23 cellular contexts compared by ENCODE assay signal in the genomic region with DNA sequence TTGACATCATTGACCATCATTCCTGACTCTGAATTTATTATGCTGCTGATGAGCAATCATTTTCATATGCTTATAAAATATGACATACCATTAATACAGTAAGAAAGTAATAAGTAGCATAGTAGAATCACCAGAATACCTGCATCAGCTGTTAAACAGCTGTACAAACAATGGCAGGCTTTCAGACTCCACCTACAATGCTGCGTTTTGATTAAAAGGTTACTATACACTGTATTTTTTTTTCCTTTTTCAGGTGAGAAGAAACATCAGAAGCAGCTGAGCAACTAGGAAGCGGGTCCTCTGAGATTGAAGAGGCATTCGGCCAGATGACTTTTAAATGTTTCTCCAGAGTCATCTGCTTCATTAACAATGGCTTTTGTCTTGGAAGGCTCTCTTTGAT.
"Had no signal": no experiment of that assay in that cellular context is flagged by ENCODE, and none has a peak within 500 bp of the region (broad histone marks: within the 10 kb centered on the region; RNA-seq: fewer than 3 reads in every experiment).

No MANE protein-coding gene starts in this region.

- DNase-seq: islet precursor cell; left ventricle myocardium inferior; mesendoderm; naive thymus-derived CD4-positive, alpha-beta T cell; ovary; right lobe of liver; stimulated activated CD4-positive, alpha-beta T cell treated with anti-CD3 and anti-CD28 coated beads, Interleukin-2, amount 100 ng/mL, for 24 hours; stimulated activated CD4-positive, alpha-beta T cell treated with anti-CD3 and anti-CD28 coated beads, Interleukin-4, amount 100 ng/mL, for 1 hour; stimulated activated naive B cell treated with anti-CD40 and anti-IgM and Interleukin-4, amounts not matched to agents 10 μg/mL and 1 μg/mL and 100 μg/mL, for 72 hours; stimulated activated naive CD8-positive, alpha-beta T cell treated with anti-CD3 and anti-CD28 coated beads, Interleukin-15, Interleukin-2, amounts not matched to agents 100 U/mL and 50 U/mL, for 24 hours; stomach; tibial artery; trophoblast cell; upper lobe of right lung; uterus had no signal

- H3K9me3 ChIP-seq: left ventricle myocardium inferior, ovary, right atrium auricular region, right lobe of liver, stomach, suprapubic skin, thoracic aorta, tibial artery, upper lobe of right lung, uterus had no signal

- H3K27me3 ChIP-seq: ovary, right atrium auricular region, right lobe of liver, stomach, suprapubic skin, tibial artery, upper lobe of right lung, uterus had no signal

- ATAC-seq: naive thymus-derived CD4-positive, alpha-beta T cell; natural killer cell treated with Interleukin-12 subunit alpha and Interleukin-12 subunit beta and Interleukin-15 and Interleukin-18, amount 100 ng/mL, for 72 hours; right lobe of liver; stimulated activated naive B cell treated with anti-CD40 and anti-IgM and Interleukin-4, amounts not matched to agents 10 μg/mL and 1 μg/mL and 100 μg/mL, for 72 hours; stimulated activated naive CD8-positive, alpha-beta T cell treated with anti-CD3 and anti-CD28 coated beads, Interleukin-15, Interleukin-2, amounts not matched to agents 100 U/mL and 50 U/mL, for 24 hours; upper lobe of right lung had no signal

- H3K27ac ChIP-seq: left ventricle myocardium inferior, ovary, right atrium auricular region, right lobe of liver, stomach, suprapubic skin, thoracic aorta, tibial artery, upper lobe of right lung, uterus had no signal

- H3K27me3 Mint-ChIP-seq: naive thymus-derived CD4-positive, alpha-beta T cell; natural killer cell treated with Interleukin-12 subunit alpha and Interleukin-12 subunit beta and Interleukin-15 and Interleukin-18, amount 100 ng/mL, for 72 hours; progenitor cell of endocrine pancreas; stimulated activated naive B cell treated with anti-CD40 and anti-IgM and Interleukin-4, amounts not matched to agents 10 μg/mL and 1 μg/mL and 100 μg/mL, for 72 hours had no signal

- H3K4me1 ChIP-seq: left ventricle myocardium inferior, right atrium auricular region, right lobe of liver, stomach, suprapubic skin, tibial artery, upper lobe of right lung, uterus had no signal

- H3K4me2 ChIP-seq: smooth muscle cell had no signal

- H3K4me3 Mint-ChIP-seq: mesothelial cell of epicardium; naive thymus-derived CD4-positive, alpha-beta T cell; natural killer cell treated with Interleukin-12 subunit alpha and Interleukin-12 subunit beta and Interleukin-15 and Interleukin-18, amount 100 ng/mL, for 72 hours; stimulated activated naive B cell treated with anti-CD40 and anti-IgM and Interleukin-4, amounts not matched to agents 10 μg/mL and 1 μg/mL and 100 μg/mL, for 72 hours had no signal

- H3K4me3 ChIP-seq: left ventricle myocardium inferior, lung, ovary, right atrium auricular region, right lobe of liver, smooth muscle cell, stomach, suprapubic skin, thoracic aorta, tibial artery, upper lobe of right lung, uterus had no signal

- H3K4me1 Mint-ChIP-seq: mesothelial cell of epicardium; stimulated activated naive B cell treated with anti-CD40 and anti-IgM and Interleukin-4, amounts not matched to agents 10 μg/mL and 1 μg/mL and 100 μg/mL, for 72 hours had no signal

- H3K9me3 Mint-ChIP-seq: mesothelial cell of epicardium; naive thymus-derived CD4-positive, alpha-beta T cell; natural killer cell treated with Interleukin-12 subunit alpha and Interleukin-12 subunit beta and Interleukin-15 and Interleukin-18, amount 100 ng/mL, for 72 hours; stimulated activated naive B cell treated with anti-CD40 and anti-IgM and Interleukin-4, amounts not matched to agents 10 μg/mL and 1 μg/mL and 100 μg/mL, for 72 hours had no signal

- H3K36me3 ChIP-seq: ovary, right atrium auricular region, right lobe of liver, suprapubic skin, thoracic aorta, uterus had no signal

- H3K27ac Mint-ChIP-seq: mesothelial cell of epicardium; natural killer cell treated with Interleukin-12 subunit alpha and Interleukin-12 subunit beta and Interleukin-15 and Interleukin-18, amount 100 ng/mL, for 72 hours; progenitor cell of endocrine pancreas; stimulated activated naive B cell treated with anti-CD40 and anti-IgM and Interleukin-4, amounts not matched to agents 10 μg/mL and 1 μg/mL and 100 μg/mL, for 72 hours had no signal
